1 cellular context compared by ENCODE assay signal in the genomic region with DNA sequence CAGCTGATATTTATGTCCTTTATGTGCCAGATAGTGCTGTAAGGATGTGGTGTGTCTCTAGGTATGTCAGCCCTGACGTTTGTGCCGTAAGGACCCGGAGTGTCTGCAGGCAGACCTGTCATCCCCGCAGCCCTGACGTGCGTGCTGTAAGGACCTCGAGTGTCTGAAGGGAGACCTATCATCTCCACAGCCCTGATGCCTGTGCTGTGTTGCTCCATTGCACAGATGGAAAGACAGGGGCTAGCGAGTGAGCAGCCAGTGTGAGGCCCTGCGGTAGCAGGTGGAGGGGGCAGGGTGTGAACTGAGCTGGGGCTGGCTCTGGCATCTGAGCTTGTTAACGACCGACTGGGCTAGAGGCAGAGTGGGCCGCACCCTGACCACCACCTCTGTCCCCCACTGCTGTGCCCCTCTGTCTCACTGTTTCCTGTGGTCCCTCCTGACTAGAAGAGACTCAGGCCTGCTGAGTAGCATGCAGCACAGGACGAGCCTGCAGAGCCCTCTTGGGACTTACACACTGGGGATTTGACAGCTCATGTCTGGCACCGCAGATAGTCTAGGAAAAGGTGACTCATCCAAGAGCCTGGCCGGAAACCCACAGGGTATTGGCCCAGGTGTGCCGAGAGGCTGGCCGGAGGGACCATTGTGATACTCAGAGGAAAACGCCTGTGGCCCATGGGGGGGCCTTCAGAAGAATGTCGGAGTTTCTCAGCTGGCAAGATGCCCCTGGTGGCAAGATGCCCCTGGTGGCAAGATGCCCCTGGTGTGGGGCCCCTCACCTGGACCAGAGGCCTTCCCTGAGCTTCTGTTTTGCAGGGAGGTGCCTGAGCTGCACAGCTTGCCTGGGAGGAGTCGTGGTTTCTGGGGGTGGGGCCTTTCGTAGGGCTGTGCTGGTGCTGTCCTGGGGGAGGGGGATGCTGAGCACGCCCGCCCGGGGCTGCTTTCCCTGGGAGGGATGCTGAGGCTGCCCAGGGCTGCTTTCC.
TF ChIP-seq lines count a peak whose summit lies in the region.

No MANE protein-coding gene starts in this region.

TF ChIP-seq in SK-N-SH treated with all-trans-retinoic acid at 6 μM for 48 hours, 23 proteins besides CTCF, POLR2A, EP300 and RAD21 (continued from another document):
- TF ChIP-seq, protein P1, sequence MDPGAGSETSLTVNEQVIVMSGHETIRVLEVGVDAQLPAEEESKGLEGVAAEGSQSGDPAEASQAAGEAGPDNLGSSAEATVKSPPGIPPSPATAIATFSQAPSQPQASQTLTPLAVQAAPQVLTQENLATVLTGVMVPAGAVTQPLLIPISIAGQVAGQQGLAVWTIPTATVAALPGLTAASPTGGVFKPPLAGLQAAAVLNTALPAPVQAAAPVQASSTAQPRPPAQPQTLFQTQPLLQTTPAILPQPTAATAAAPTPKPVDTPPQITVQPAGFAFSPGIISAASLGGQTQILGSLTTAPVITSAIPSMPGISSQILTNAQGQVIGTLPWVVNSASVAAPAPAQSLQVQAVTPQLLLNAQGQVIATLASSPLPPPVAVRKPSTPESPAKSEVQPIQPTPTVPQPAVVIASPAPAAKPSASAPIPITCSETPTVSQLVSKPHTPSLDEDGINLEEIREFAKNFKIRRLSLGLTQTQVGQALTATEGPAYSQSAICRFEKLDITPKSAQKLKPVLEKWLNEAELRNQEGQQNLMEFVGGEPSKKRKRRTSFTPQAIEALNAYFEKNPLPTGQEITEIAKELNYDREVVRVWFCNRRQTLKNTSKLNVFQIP (CRISPR knock-in tag; IDR thresholded peaks at IDR 0.05; ENCODE audit: borderline replicate concordance, low read depth), result no peak
- TF ChIP-seq SNAI2 (CRISPR knock-in tag; IDR thresholded peaks at IDR 0.05) (no peak), ZNF565 (CRISPR knock-in tag; conservative IDR thresholded peaks at IDR 0.05; ENCODE audit: low read depth) (no peak), PATZ1 (CRISPR knock-in tag; IDR thresholded peaks at IDR 0.05; ENCODE audit: borderline replicate concordance) (no peak), ZNF70 (CRISPR knock-in tag; IDR thresholded peaks at IDR 0.05) (no peak), BACH2 (CRISPR knock-in tag; IDR thresholded peaks at IDR 0.05; ENCODE audit: borderline replicate concordance) (no peak), ZFP3 (CRISPR knock-in tag; IDR thresholded peaks at IDR 0.05) (no peak), OSR1 (CRISPR knock-in tag; IDR thresholded peaks at IDR 0.05) (no peak), ZNF8 (CRISPR knock-in tag; IDR thresholded peaks at IDR 0.05) (no peak), ZC3H10 (CRISPR knock-in tag; IDR thresholded peaks at IDR 0.05) (no peak), RARB (CRISPR knock-in tag; IDR thresholded peaks at IDR 0.05) (no peak), ZFP30 (CRISPR knock-in tag; IDR thresholded peaks at IDR 0.05) (no peak), PPARA (CRISPR knock-in tag; IDR thresholded peaks at IDR 0.05; ENCODE audit: borderline replicate concordance) (no peak)
- TF ChIP-seq, protein P2, sequence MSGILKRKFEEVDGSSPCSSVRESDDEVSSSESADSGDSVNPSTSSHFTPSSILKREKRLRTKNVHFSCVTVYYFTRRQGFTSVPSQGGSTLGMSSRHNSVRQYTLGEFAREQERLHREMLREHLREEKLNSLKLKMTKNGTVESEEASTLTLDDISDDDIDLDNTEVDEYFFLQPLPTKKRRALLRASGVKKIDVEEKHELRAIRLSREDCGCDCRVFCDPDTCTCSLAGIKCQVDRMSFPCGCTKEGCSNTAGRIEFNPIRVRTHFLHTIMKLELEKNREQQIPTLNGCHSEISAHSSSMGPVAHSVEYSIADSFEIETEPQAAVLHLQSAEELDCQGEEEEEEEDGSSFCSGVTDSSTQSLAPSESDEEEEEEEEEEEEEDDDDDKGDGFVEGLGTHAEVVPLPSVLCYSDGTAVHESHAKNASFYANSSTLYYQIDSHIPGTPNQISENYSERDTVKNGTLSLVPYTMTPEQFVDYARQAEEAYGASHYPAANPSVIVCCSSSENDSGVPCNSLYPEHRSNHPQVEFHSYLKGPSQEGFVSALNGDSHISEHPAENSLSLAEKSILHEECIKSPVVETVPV (CRISPR knock-in tag; IDR thresholded peaks at IDR 0.05), result no peak
TF ChIP-seq in SK-N-SH treated with all-trans-retinoic acid at 6 μM for 48 hours: peak in this region for 0.
